In the genomic region with DNA sequence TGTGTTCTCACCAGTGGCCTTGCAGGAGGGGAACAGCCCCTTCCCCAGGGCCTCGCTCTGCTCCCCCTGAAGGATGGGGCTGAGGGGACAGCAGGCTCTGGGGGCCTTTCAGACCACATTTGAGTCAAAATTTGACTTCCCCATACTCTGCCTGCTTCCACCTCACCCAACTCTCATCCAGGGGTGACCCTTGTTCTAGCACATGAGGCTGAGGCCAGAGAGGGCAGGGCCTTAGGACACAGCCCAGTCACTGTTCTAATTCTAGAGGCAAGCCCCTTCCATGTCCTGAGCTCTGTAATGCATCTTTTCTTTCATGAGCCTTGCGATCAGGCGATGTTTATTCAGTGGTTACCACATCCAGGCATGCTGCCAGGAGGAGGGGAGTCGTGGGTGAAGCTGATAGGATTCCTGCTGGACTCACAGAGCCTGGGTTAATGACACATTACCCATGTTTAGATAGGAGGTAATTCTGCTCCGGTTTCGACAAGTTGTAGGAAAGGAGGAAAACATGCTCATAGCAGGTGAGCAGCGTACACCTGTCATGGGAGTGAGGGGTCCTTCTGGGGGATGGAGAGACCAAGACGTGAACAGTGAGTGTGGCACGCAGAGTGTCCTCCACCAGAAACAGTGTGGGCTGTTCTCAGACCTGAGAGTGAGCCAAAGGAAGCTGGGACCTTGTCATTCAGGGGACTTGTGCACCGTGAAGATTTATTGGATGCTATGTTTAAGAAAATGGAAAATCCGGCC, we compare ENCODE assay signal across 8 cellular contexts. TPM values are rescaled to one million over a fixed set of nuclear protein-coding genes. Genes with fewer than 3 reads are reported as not detected.
DNase-seq lines count a peak whose midpoint lies in the region; ATAC-seq, FAIRE-seq and TF ChIP-seq lines count a peak whose summit lies in the region.

No MANE protein-coding gene starts in this region.

- H3K4me1 Mint-ChIP-seq in activated CD4-positive, alpha-beta T cell treated with anti-CD3 and anti-CD28 coated beads for 36 hours: peaks cover 65% of the 10 kb centered on the region

- peaks cover 52% of the 10 kb centered on the region for H3K36me3 ChIP-seq in WERI-Rb-1
- peaks cover 21 to 42% (median 36%) of the 10 kb centered on the region in 4 donors for H3K36me3 ChIP-seq in esophagus muscularis mucosa
- peaks cover 30 to 34% of the 10 kb centered on the region in 2 donors for H3K36me3 ChIP-seq in muscle layer of duodenum (ENCODE audit: control insufficient read depth in 1 of 2, insufficient read depth in 2 of 2, low read length in 2 of 2)

- H3K4me1 ChIP-seq in esophagus muscularis mucosa (peaks cover 48 to 56% (median 56%) of the 10 kb centered on the region in 4 donors), muscle layer of duodenum (ENCODE audit: control insufficient read depth in 1 of 2, insufficient read depth in 2 of 2, low read length in 2 of 2) (peaks cover 17 to 37% of the 10 kb centered on the region in 2 donors)

- TF ChIP-seq EP300 in esophagus muscularis mucosa (IDR thresholded peaks at IDR 0.05): no peak

- WGBS in esophagus muscularis mucosa: 37% methylated on average over 11 of the region's 11 CpGs

- TF ChIP-seq POLR2A in esophagus muscularis mucosa (IDR thresholded peaks at IDR 0.05; ENCODE audit: low read depth): no peak

- H3K27me3 ChIP-seq in WERI-Rb-1 (ENCODE audit: insufficient read depth, low read depth, severe bottlenecking): no peaks in the 10 kb centered on the region
- no peaks in the 10 kb centered on the region for H3K27me3 ChIP-seq in esophagus muscularis mucosa
- no peaks in the 10 kb centered on the region for H3K27me3 ChIP-seq in muscle layer of duodenum (ENCODE audit: low read depth, low read length)

- intact Hi-C loops in activated CD4-positive, alpha-beta T cell treated with anti-CD3 and anti-CD28 coated beads for 36 hours (cut with DNase I, micrococcal nuclease): loop anchor here (1.0 to 5.0 kb wide), 5 partner anchors 9 to 48 kb away; partner anchors contain the start of genes RPS9 (in 1 of the 2) and TSEN34 (in 1 of the 2)
- intact Hi-C loops in esophagus muscularis mucosa (cut with DNase I): no loop called here

- peak; percentile 48 for DNase-seq in activated CD4-positive, alpha-beta T cell treated with anti-CD3 and anti-CD28 coated beads for 36 hours
- DNase-seq in activated CD4-positive, alpha-beta T cell treated with anti-CD3 and anti-CD28 coated beads for 4 hours: no peak
- DNase-seq in NCI-H2081 (lab: John Stamatoyannopoulos, UW) (peak; percentile 80 to 94), WERI-Rb-1 (no peak), esophagus muscularis mucosa (ENCODE audit: extremely low spot score) (peak; percentile 95), urothelium cell line (ENCODE audit: low spot score) (peak; percentile 83)

- peak overlapping the region; percentile 33; the same call in 1 of the 2 replicates for H3K27ac ChIP-seq in WERI-Rb-1
- H3K27ac ChIP-seq in esophagus muscularis mucosa (replicated peaks in 1 of 4): peak overlapping the region; percentile 70 to 79 (median 76)
- H3K27ac ChIP-seq in muscle layer of duodenum (ENCODE audit: low read length): peak overlapping the region; percentile 73

- peaks cover 44% of the 10 kb centered on the region for H3K36me3 Mint-ChIP-seq in activated CD4-positive, alpha-beta T cell treated with anti-CD3 and anti-CD28 coated beads for 36 hours (ENCODE audit: low read depth)

- FAIRE-seq in urothelium cell line (lab: Jason Lieb, UNC): no peak

- no peaks in the 10 kb centered on the region for H3K27me3 Mint-ChIP-seq in activated CD4-positive, alpha-beta T cell treated with anti-CD3 and anti-CD28 coated beads for 36 hours

- no peak for TF ChIP-seq CTCF in WERI-Rb-1 (IDR thresholded peaks at IDR 0.05; ENCODE audit: low read depth, low read length)
- TF ChIP-seq CTCF in esophagus muscularis mucosa (IDR thresholded peaks at IDR 0.05): no peak

- POLR2A ChIA-PET in activated CD4-positive, alpha-beta T cell treated with anti-CD3 and anti-CD28 coated beads for 36 hours (lab: Charles Lee): interaction anchor here (1.2 to 5.3 kb wide), 4 partner anchors 9 to 73 kb away, joined by 3 to 32 read pairs (median 10); partner anchors contain the start of genes CNOT3, MBOAT7, RPS9 and TSEN34

- peak overlapping the region; percentile 59 for H3K27ac Mint-ChIP-seq in activated CD4-positive, alpha-beta T cell treated with anti-CD3 and anti-CD28 coated beads for 36 hours

- ATAC-seq in activated CD4-positive, alpha-beta T cell treated with anti-CD3 and anti-CD28 coated beads for 36 hours: no peak
- ATAC-seq in HG02678 (IDR thresholded peaks at IDR 0.05; ENCODE audit: unreplicated experiment): no peak

- H3K4me3 Mint-ChIP-seq in activated CD4-positive, alpha-beta T cell treated with anti-CD3 and anti-CD28 coated beads for 36 hours: peak overlapping the region; percentile 4

- H3K9me3 Mint-ChIP-seq in activated CD4-positive, alpha-beta T cell treated with anti-CD3 and anti-CD28 coated beads for 36 hours (ENCODE audit: low read depth): no peaks in the 10 kb centered on the region

- CTCF ChIA-PET in activated CD4-positive, alpha-beta T cell treated with anti-CD3 and anti-CD28 coated beads for 36 hours (lab: Charles Lee): interaction anchor here (1.1 to 2.5 kb wide), 3 partner anchors 15 to 56 kb away, joined by 4 to 14 read pairs (median 7); partner anchors contain the start of gene MBOAT7

- H3K9me3 ChIP-seq in WERI-Rb-1 (ENCODE audit: severe bottlenecking) (no peaks in the 10 kb centered on the region), esophagus muscularis mucosa (no peaks in the 10 kb centered on the region), muscle layer of duodenum (ENCODE audit: control insufficient read depth in 1 of 2, low read length in 2 of 2) (no peaks in the 10 kb centered on the region)

- H3K4me3 ChIP-seq in WERI-Rb-1 (ENCODE audit: low read depth, low read length) (no peak overlapping the region), esophagus muscularis mucosa (no peak overlapping the region), muscle layer of duodenum (ENCODE audit: low read depth in 1 of 2, low read length in 2 of 2) (peak overlapping the region; percentile 8 to 12)

RNA-seq across cellular contexts. Expression of gene RPS9, which starts 9.3 kb away (rescaled TPM):
- total RNA-seq in activated CD4-positive, alpha-beta T cell treated with anti-CD3 and anti-CD28 coated beads for 36 hours: 1,000 to 10,000 TPM; 1,400 to 1,725 TPM
- total RNA-seq in esophagus muscularis mucosa: 1,000 to 10,000 TPM; 1,410 to 2,465 (median 1,750) TPM

RNA-seq across cellular contexts. Expression of gene LILRB3, which starts 12.9 kb away (rescaled TPM):
- not detected for total RNA-seq in activated CD4-positive, alpha-beta T cell treated with anti-CD3 and anti-CD28 coated beads for 36 hours
- 10 to 100 TPM in 2 of 4 donors, 1 to 10 TPM in 2; 9.1 to 36.1 (median 11.3) TPM for total RNA-seq in esophagus muscularis mucosa

RNA-seq across cellular contexts. Expression of gene TSEN34, which starts 18.8 kb away (rescaled TPM):
- total RNA-seq in activated CD4-positive, alpha-beta T cell treated with anti-CD3 and anti-CD28 coated beads for 36 hours: 10 to 100 TPM in 1 of 2 experiments, 1 to 10 TPM in 1; 8.3 to 12.1 TPM
- total RNA-seq in esophagus muscularis mucosa: 100 to 1,000 TPM in 1 of 4 donors, 10 to 100 TPM in 3; 49.4 to 103 (median 86.8) TPM

RNA-seq across cellular contexts. Expression of gene MBOAT7, which starts 20.5 kb away (rescaled TPM):
- 10 to 100 TPM; 74.9 to 96.1 TPM for total RNA-seq in activated CD4-positive, alpha-beta T cell treated with anti-CD3 and anti-CD28 coated beads for 36 hours
- total RNA-seq in esophagus muscularis mucosa: 10 to 100 TPM; 40.3 to 83.2 (median 59.4) TPM

RNA-seq across cellular contexts. Expression of gene LILRA6, which starts 32.7 kb away (rescaled TPM):
- total RNA-seq in activated CD4-positive, alpha-beta T cell treated with anti-CD3 and anti-CD28 coated beads for 36 hours: not detected
- 1 to 10 TPM in 3 of 4 donors, under 1 TPM in 1; 0.86 to 2.9 (median 2.6) TPM for total RNA-seq in esophagus muscularis mucosa

Comparison
In these comparisons a context has a peak if more than half of its experiments do, and no peak if none do; other contexts are left out.
1. DNase-seq: peak in activated CD4-positive, alpha-beta T cell treated with anti-CD3 and anti-CD28 coated beads for 36 hours (single experiment), NCI-H2081 (2 of 2), esophagus muscularis mucosa (single experiment) and urothelium cell line (single experiment); none in activated CD4-positive, alpha-beta T cell treated with anti-CD3 and anti-CD28 coated beads for 4 hours (0 of 2) and WERI-Rb-1 (single experiment).
2. H3K4me3 ChIP-seq: peak in muscle layer of duodenum (2 of 2); none in WERI-Rb-1 (single experiment) and esophagus muscularis mucosa (0 of 4).
3. RNA of gene LILRB3, which starts 12.9 kb away (total RNA-seq): 9.1 to 36.1 TPM in esophagus muscularis mucosa; not detected in activated CD4-positive, alpha-beta T cell treated with anti-CD3 and anti-CD28 coated beads for 36 hours; every median in the first group is over 10 times any median in the second.
4. Peak in every context shown above with its lines, with median percentiles within 50 percentile points of each other: H3K27ac ChIP-seq.